1 cellular context compared by ENCODE assay signal in genomic region chr9:79080536-79080935, GRCh38.
TF ChIP-seq lines count a peak whose summit lies in the region.

No MANE protein-coding gene starts in this region.

TF ChIP-seq in H1, 55 proteins besides CTCF, POLR2A, EP300 and RAD21 (continued from another document):
- TF ChIP-seq ATF2 (IDR thresholded peaks at IDR 0.05; ENCODE audit: low read length): no peak
- TF ChIP-seq POLR2AphosphoS5 (IDR thresholded peaks at IDR 0.05; ENCODE audit: low read depth, low read length): no peak
- no peak for TF ChIP-seq USF2 (IDR thresholded peaks at IDR 0.05; ENCODE audit: low read length)
- TF ChIP-seq KDM1A (IDR thresholded peaks at IDR 0.05; ENCODE audit: borderline replicate concordance, low read length): no peak
- no peak for TF ChIP-seq MAFK (IDR thresholded peaks at IDR 0.05; ENCODE audit: low read depth, low read length)
- TF ChIP-seq SIN3A (conservative IDR thresholded peaks at IDR 0.05 in 1 of 2, IDR thresholded peaks at IDR 0.05 in 1 of 2; ENCODE audit: low read depth in 1 of 2, low read length in 2 of 2): no peak
- no peak for TF ChIP-seq TAF1 (IDR thresholded peaks at IDR 0.05; ENCODE audit: low read depth, low read length)
- TF ChIP-seq CHD1 (IDR thresholded peaks at IDR 0.05; ENCODE audit: low read depth, low read length): no peak
- no peak for TF ChIP-seq FOSL1 (IDR thresholded peaks at IDR 0.05; ENCODE audit: insufficient read depth, low read depth, low read length)
- TF ChIP-seq E2F6 (IDR thresholded peaks at IDR 0.05): no peak
- no peak for TF ChIP-seq GTF2F1 (IDR thresholded peaks at IDR 0.05; ENCODE audit: borderline replicate concordance, low read depth, low read length)
